ENCODE assay signal across 9 cellular contexts in the genomic region with DNA sequence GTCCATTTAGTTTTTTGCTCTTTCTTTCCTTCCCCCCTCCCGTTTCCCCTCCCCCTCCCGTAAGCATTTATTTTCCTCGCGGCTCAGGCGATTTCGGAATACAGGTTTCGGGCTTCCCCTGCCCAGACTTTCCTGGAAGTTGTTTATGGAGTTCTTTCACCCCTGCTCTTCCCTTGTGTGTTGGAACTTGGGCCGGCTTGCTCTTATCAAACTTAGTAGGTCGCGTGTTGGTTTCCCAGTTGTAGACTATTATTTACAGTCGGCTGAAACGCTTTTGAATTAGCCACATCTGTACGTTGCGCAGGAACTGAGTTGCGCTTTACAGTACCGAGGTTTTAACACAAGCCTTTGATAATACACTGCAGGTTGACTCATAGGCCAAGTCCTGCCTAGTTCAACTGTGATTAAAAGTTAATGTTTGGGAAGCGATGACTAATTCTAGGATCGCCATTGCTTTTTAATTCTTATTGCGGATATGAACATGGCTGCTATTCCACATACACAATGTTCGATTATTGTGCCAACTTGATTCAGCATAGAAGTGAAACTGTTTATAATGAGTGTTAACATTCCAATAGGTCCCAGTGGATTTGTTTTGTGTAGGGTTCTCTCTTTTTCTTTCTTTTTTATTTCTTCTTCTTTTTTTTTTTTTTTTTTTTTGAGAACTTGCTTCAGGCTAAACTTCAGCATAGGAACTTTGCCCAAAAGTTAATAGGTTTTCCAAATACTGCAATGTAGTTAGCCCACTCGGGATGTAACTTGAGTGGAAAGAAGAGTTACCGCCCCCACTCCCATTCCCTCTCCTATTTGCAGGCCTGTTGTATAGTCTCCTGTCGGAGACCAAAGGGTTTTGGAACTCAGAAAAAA. TPM values are rescaled to one million over a fixed set of nuclear protein-coding genes. Genes with fewer than 3 reads are reported as not detected.
DNase-seq lines count a peak whose midpoint lies in the region; ATAC-seq and TF ChIP-seq lines count a peak whose summit lies in the region.
"Had no signal": no experiment of that assay in that cellular context is flagged by ENCODE, and none has a peak within 500 bp of the region (broad histone marks: within the 10 kb centered on the region; RNA-seq: fewer than 3 reads in every experiment).

No MANE protein-coding gene starts in this region.

- no peaks in the 10 kb centered on the region for H3K9me3 ChIP-seq in CD4-positive, alpha-beta T cell (ENCODE audit: control insufficient read depth, low read length)
- no peaks in the 10 kb centered on the region for H3K9me3 ChIP-seq in ascending aorta

- peaks cover 12% of the 10 kb centered on the region for H3K4me1 Mint-ChIP-seq in CD4-positive, alpha-beta T cell (ENCODE audit: low read depth)

- peaks cover 82% of the 10 kb centered on the region for H3K27me3 Mint-ChIP-seq in CD4-positive, alpha-beta T cell

- peak overlapping the region; percentile 89 for H3K4me3 ChIP-seq in ascending aorta
- H3K4me3 ChIP-seq: K562 had no signal

- H3K4me1 ChIP-seq in ascending aorta: peaks cover 4 to 17% of the 10 kb centered on the region in 2 donors

- CTCF ChIA-PET in CD4-positive, alpha-beta T cell (lab: Charles Lee): no interaction called here
- CTCF ChIA-PET in GM10248 (lab: Yijun Ruan, JAX): no interaction called here

- no peaks in the 10 kb centered on the region for H3K9me3 Mint-ChIP-seq in CD4-positive, alpha-beta T cell

- DNase-seq in CD4-positive, alpha-beta T cell: peak in 5 of 10 experiments; percentile 5 to 11 (median 7)
- DNase-seq in M059J (ENCODE audit: low read depth) (peak; percentile 94), ascending aorta (ENCODE audit: low spot score in 2 of 2) (peak in 1 of 2 donors; percentile 78), hepatic stellate cell (ENCODE audit: low spot score) (peak; percentile 70), sciatic nerve (ENCODE audit: low spot score) (peak; percentile 61), NCI-H1105 treated with DMSO at 0.1 percent for 48 hours (lab: John Stamatoyannopoulos, UW) (no peak), GM10248 (ENCODE audit: extremely low spot score) (no peak)

- H3K36me3 Mint-ChIP-seq in CD4-positive, alpha-beta T cell (ENCODE audit: low read depth): no peaks in the 10 kb centered on the region

- H3K27me3 ChIP-seq in CD4-positive, alpha-beta T cell (ENCODE audit: control insufficient read depth, insufficient read depth, low read length): peaks cover 55% of the 10 kb centered on the region
- no peaks in the 10 kb centered on the region for H3K27me3 ChIP-seq in ascending aorta

- no peak overlapping the region for H3K27ac ChIP-seq in CD4-positive, alpha-beta T cell (ENCODE audit: low read depth, low read length)
- peak overlapping the region; percentile 99 to 100 for H3K27ac ChIP-seq in ascending aorta

- intact Hi-C loops in CD4-positive, alpha-beta T cell (cut with DNase I, micrococcal nuclease): no loop called here
- intact Hi-C loops in ascending aorta (cut with DNase I) (loop anchor here (2.0 to 5.0 kb wide), 7 partner anchors 27 to 235 kb away; partner anchors contain the start of genes BIRC2, CEP126 and CFAP300), sciatic nerve (cut with DNase I) (no loop called here)

- peak; percentile 70 for ATAC-seq in CD4-positive, alpha-beta T cell (ENCODE audit: poor library complexity)
- peak; percentile 40 for ATAC-seq in sciatic nerve
- no peak for ATAC-seq in HG03342 (IDR thresholded peaks at IDR 0.05; ENCODE audit: unreplicated experiment)
- ATAC-seq: K562 had no signal

- no peak overlapping the region for H3K27ac Mint-ChIP-seq in CD4-positive, alpha-beta T cell

- no peak for TF ChIP-seq CTCF in CD4-positive, alpha-beta T cell (IDR thresholded peaks at IDR 0.05)
- TF ChIP-seq CTCF in ascending aorta (IDR thresholded peaks at IDR 0.05) (no peak), GM10248 (IDR thresholded peaks at IDR 0.05; ENCODE audit: control extremely low read depth, extremely low read depth, low read depth, missing control alignments) (no peak)

- H3K4me3 Mint-ChIP-seq in CD4-positive, alpha-beta T cell: peak overlapping the region; percentile 91

- peaks cover 0 to 13% of the 10 kb centered on the region in 2 donors for H3K36me3 ChIP-seq in ascending aorta

- POLR2A ChIA-PET in CD4-positive, alpha-beta T cell (lab: Charles Lee): no interaction called here
- POLR2A ChIA-PET in GM10248 (lab: Yijun Ruan, JAX): no interaction called here

RNA-seq across cellular contexts. Expression of gene YAP1, which starts 1.8 kb away (rescaled TPM):
- under 1 TPM in 1 of 2 experiments, not detected in 1; 0.06 TPM for total RNA-seq in CD4-positive, alpha-beta T cell
- total RNA-seq in M059J (2014; rRNA removed; shearing (Covaris generic)): 61.6 and 79.6 TPM in 2 replicates
- total RNA-seq in ascending aorta (516 TPM), sciatic nerve (112 TPM)

Comparison
In these comparisons a context has a peak if more than half of its experiments do, and no peak if none do; other contexts are left out.
1. DNase-seq: peak in M059J (single experiment), hepatic stellate cell (single experiment) and sciatic nerve (single experiment); none in NCI-H1105 treated with DMSO at 0.1 percent for 48 hours (single experiment) and GM10248 (single experiment).
2. RNA of gene YAP1, which starts 1.8 kb away (total RNA-seq): 516 TPM in ascending aorta (single experiment), 112 TPM in sciatic nerve (single experiment) and 61.6 to 79.6 TPM in M059J; 0.06 TPM in CD4-positive, alpha-beta T cell; every median in the first group is over 10 times any median in the second.